Comparison of ENCODE assay signal across 37 cellular contexts in genomic region chr17:70581459-70581858, GRCh38.
"Had no signal": no experiment of that assay in that cellular context is flagged by ENCODE, and none has a peak within 500 bp of the region (broad histone marks: within the 10 kb centered on the region; RNA-seq: fewer than 3 reads in every experiment).

No MANE protein-coding gene starts in this region.

- H3K4me3 ChIP-seq: ascending aorta, cardiac muscle cell, colonic mucosa had no signal

- H3K36me3 ChIP-seq: ascending aorta, cardiac muscle cell, colonic mucosa had no signal

- H3K9me3 ChIP-seq: ascending aorta, colonic mucosa had no signal

- DNase-seq: activated CD4-positive, alpha-beta memory T cell treated with anti-CD3 and anti-CD28 coated beads, Interleukin-2, amount 10 ng/mL, durations not matched to agents 7 days and 5 days; activated CD4-positive, alpha-beta T cell treated with anti-CD3 and anti-CD28 coated beads for 1 hour; activated CD4-positive, alpha-beta T cell treated with anti-CD3 and anti-CD28 coated beads for 36 hours; activated CD4-positive, alpha-beta T cell treated with anti-CD3 and anti-CD28 coated beads for 48 hours; activated CD4-positive, alpha-beta T cell treated with anti-CD3 and anti-CD28 coated beads, Interleukin-2, amount 10 ng/mL, durations not matched to agents 7 days and 5 days; activated CD4-positive, alpha-beta T cell treated with anti-CD3 and anti-CD28 coated beads, Interleukin-2, amount 50 U/mL, for 48 hours; activated CD4-positive, CD25-positive, alpha-beta regulatory T cell; activated CD8-positive, alpha-beta memory T cell treated with anti-CD3 and anti-CD28 coated beads for 24 hours; activated CD8-positive, alpha-beta memory T cell treated with anti-CD3 and anti-CD28 coated beads, Interleukin-2, amount 10 ng/mL, durations not matched to agents 7 days and 5 days; activated CD8-positive, alpha-beta memory T cell treated with anti-CD3 and anti-CD28 coated beads, Interleukin-2, amount 50 U/mL, for 48 hours; activated CD8-positive, alpha-beta T cell treated with anti-CD3 and anti-CD28 coated beads, Interleukin-2, amount 10 ng/mL, durations not matched to agents 7 days and 5 days; activated gamma-delta T cell; activated naive CD4-positive, alpha-beta T cell treated with anti-CD3 and anti-CD28 coated beads, Interleukin-2, amount 10 ng/mL, durations not matched to agents 7 days and 5 days; activated naive CD4-positive, alpha-beta T cell treated with Interleukin-2 at 50 U/mL for 16 hours; activated naive CD8-positive, alpha-beta T cell treated with anti-CD3 and anti-CD28 coated beads, Interleukin-2, amount 10 ng/mL, durations not matched to agents 7 days and 5 days; activated naive CD8-positive, alpha-beta T cell treated with anti-CD3 and anti-CD28 coated beads, Interleukin-2, amount 50 U/mL, for 24 hours; activated T-cell treated with anti-CD3 and anti-CD28 coated beads, Interleukin-2, amount 50 U/mL, for 24 hours; activated T-cell treated with anti-CD3 and anti-CD28 coated beads, Interleukin-2, amount 50 U/mL, for 72 hours; amygdala; anterior cingulate cortex; caudate nucleus; cerebellar nuclear complex; colonic mucosa; T-helper 2 cell; T-helper 9 cell had no signal

- H3K27ac Mint-ChIP-seq: activated CD4-positive, alpha-beta memory T cell treated with anti-CD3 and anti-CD28 coated beads, Interleukin-2, amount 10 ng/mL, durations not matched to agents 7 days and 5 days; activated CD4-positive, alpha-beta T cell treated with anti-CD3 and anti-CD28 coated beads for 36 hours; activated CD4-positive, alpha-beta T cell treated with anti-CD3 and anti-CD28 coated beads, Interleukin-2, amount 10 ng/mL, durations not matched to agents 7 days and 5 days; activated CD8-positive, alpha-beta memory T cell treated with anti-CD3 and anti-CD28 coated beads, Interleukin-2, amount 10 ng/mL, durations not matched to agents 7 days and 5 days; activated CD8-positive, alpha-beta T cell treated with anti-CD3 and anti-CD28 coated beads, Interleukin-2, amount 10 ng/mL, durations not matched to agents 7 days and 5 days; activated naive CD4-positive, alpha-beta T cell treated with anti-CD3 and anti-CD28 coated beads, Interleukin-2, amount 10 ng/mL, durations not matched to agents 7 days and 5 days; activated naive CD4-positive, alpha-beta T cell treated with anti-CD3 and anti-CD28 coated beads, Interleukin-2, amount 50 U/mL, for 24 hours; activated naive CD8-positive, alpha-beta T cell; activated naive CD8-positive, alpha-beta T cell treated with anti-CD3 and anti-CD28 coated beads, Interleukin-2, amount 10 ng/mL, durations not matched to agents 7 days and 5 days; activated naive CD8-positive, alpha-beta T cell treated with anti-CD3 and anti-CD28 coated beads, Interleukin-2, amount 50 U/mL, for 24 hours; activated T-cell treated with anti-CD3 and anti-CD28 coated beads, Interleukin-2, amount 50 U/mL, for 24 hours; activated T-cell treated with anti-CD3 and anti-CD28 coated beads, Interleukin-2, amount 50 U/mL, for 72 hours; activated T-helper 1 cell treated with anti-CD3 and anti-CD28 coated beads, Interleukin-12 subunit alpha, Interleukin-12 subunit beta, Interleukin-2, Interleukin-4 antibody, amounts not matched to agents 30 ng/mL and 10 ng/mL and 1 ng/mL, durations not matched to agents 14 hours and 24 hours and 36 hours; activated T-helper 17 cell treated with anti-CD3 and anti-CD28 coated beads, Interleukin-2, amount 50 U/mL, for 72 hours; brain; T-helper 1 cell treated with Interleukin-12 subunit alpha and Interleukin-12 subunit beta and Interleukin-4 antibody, amounts not matched to agents 30 μg/mL and 1 μg/mL, for 36 hours; T-helper 2 cell treated with Interferon-gamma antibody and Interleukin-4, amounts not matched to agents 5 μg/mL and 100 μg/mL, for 36 hours had no signal

- H3K27ac ChIP-seq: ascending aorta, cardiac muscle cell, colonic mucosa, VCaP had no signal

- H3K4me1 ChIP-seq: ascending aorta, colonic mucosa had no signal

- ATAC-seq: activated CD4-positive, alpha-beta T cell treated with anti-CD3 and anti-CD28 coated beads for 36 hours; activated CD4-positive, CD25-positive, alpha-beta regulatory T cell treated with anti-CD3 and anti-CD28 coated beads, Interleukin-2, amount 50 U/mL, for 24 hours; activated CD8-positive, alpha-beta memory T cell treated with anti-CD3 and anti-CD28 coated beads, Interleukin-2, amount 10 ng/mL, durations not matched to agents 7 days and 5 days; activated CD8-positive, alpha-beta T cell treated with anti-CD3 and anti-CD28 coated beads, Interleukin-2, amount 10 ng/mL, durations not matched to agents 7 days and 5 days; activated naive CD8-positive, alpha-beta T cell treated with anti-CD3 and anti-CD28 coated beads, Interleukin-2, amount 50 U/mL, for 24 hours; activated T-cell treated with anti-CD3 and anti-CD28 coated beads, Interleukin-2, amount 50 U/mL, for 72 hours; activated T-helper 17 cell treated with anti-CD3 and anti-CD28 coated beads, Interleukin-2, amount 50 U/mL, for 72 hours had no signal

- H3K4me1 Mint-ChIP-seq: activated CD4-positive, alpha-beta memory T cell treated with anti-CD3 and anti-CD28 coated beads, Interleukin-2, amount 10 ng/mL, durations not matched to agents 7 days and 5 days; activated CD4-positive, alpha-beta T cell treated with anti-CD3 and anti-CD28 coated beads for 36 hours; activated CD4-positive, alpha-beta T cell treated with anti-CD3 and anti-CD28 coated beads, Interleukin-2, amount 10 ng/mL, durations not matched to agents 7 days and 5 days; activated CD8-positive, alpha-beta memory T cell treated with anti-CD3 and anti-CD28 coated beads, Interleukin-2, amount 10 ng/mL, durations not matched to agents 7 days and 5 days; activated naive CD4-positive, alpha-beta T cell treated with anti-CD3 and anti-CD28 coated beads, Interleukin-2, amount 10 ng/mL, durations not matched to agents 7 days and 5 days; activated naive CD4-positive, alpha-beta T cell treated with anti-CD3 and anti-CD28 coated beads, Interleukin-2, amount 50 U/mL, for 24 hours; activated naive CD8-positive, alpha-beta T cell treated with anti-CD3 and anti-CD28 coated beads, Interleukin-2, amount 10 ng/mL, durations not matched to agents 7 days and 5 days; activated naive CD8-positive, alpha-beta T cell treated with anti-CD3 and anti-CD28 coated beads, Interleukin-2, amount 50 U/mL, for 24 hours; activated T-helper 17 cell treated with anti-CD3 and anti-CD28 coated beads, Interleukin-2, amount 50 U/mL, for 72 hours; brain; central memory CD8-positive, alpha-beta T cell had no signal

- H3K27me3 Mint-ChIP-seq: activated CD4-positive, alpha-beta memory T cell treated with anti-CD3 and anti-CD28 coated beads, Interleukin-2, amount 10 ng/mL, durations not matched to agents 7 days and 5 days; activated CD4-positive, alpha-beta T cell treated with anti-CD3 and anti-CD28 coated beads for 36 hours; activated CD4-positive, alpha-beta T cell treated with anti-CD3 and anti-CD28 coated beads, Interleukin-2, amount 10 ng/mL, durations not matched to agents 7 days and 5 days; activated CD8-positive, alpha-beta memory T cell treated with anti-CD3 and anti-CD28 coated beads, Interleukin-2, amount 10 ng/mL, durations not matched to agents 7 days and 5 days; activated naive CD4-positive, alpha-beta T cell treated with anti-CD3 and anti-CD28 coated beads, Interleukin-2, amount 10 ng/mL, durations not matched to agents 7 days and 5 days; activated naive CD4-positive, alpha-beta T cell treated with anti-CD3 and anti-CD28 coated beads, Interleukin-2, amount 50 U/mL, for 24 hours; activated naive CD8-positive, alpha-beta T cell; activated naive CD8-positive, alpha-beta T cell treated with anti-CD3 and anti-CD28 coated beads, Interleukin-2, amount 10 ng/mL, durations not matched to agents 7 days and 5 days; activated T-cell treated with anti-CD3 and anti-CD28 coated beads, Interleukin-2, amount 50 U/mL, for 24 hours; central memory CD8-positive, alpha-beta T cell had no signal

- H3K4me3 Mint-ChIP-seq: activated CD4-positive, alpha-beta memory T cell treated with anti-CD3 and anti-CD28 coated beads, Interleukin-2, amount 10 ng/mL, durations not matched to agents 7 days and 5 days; activated CD4-positive, alpha-beta T cell treated with anti-CD3 and anti-CD28 coated beads for 36 hours; activated CD4-positive, alpha-beta T cell treated with anti-CD3 and anti-CD28 coated beads, Interleukin-2, amount 10 ng/mL, durations not matched to agents 7 days and 5 days; activated CD8-positive, alpha-beta memory T cell treated with anti-CD3 and anti-CD28 coated beads, Interleukin-2, amount 10 ng/mL, durations not matched to agents 7 days and 5 days; activated CD8-positive, alpha-beta T cell treated with anti-CD3 and anti-CD28 coated beads, Interleukin-2, amount 10 ng/mL, durations not matched to agents 7 days and 5 days; activated naive CD4-positive, alpha-beta T cell treated with anti-CD3 and anti-CD28 coated beads, Interleukin-2, amount 10 ng/mL, durations not matched to agents 7 days and 5 days; activated naive CD4-positive, alpha-beta T cell treated with anti-CD3 and anti-CD28 coated beads, Interleukin-2, amount 50 U/mL, for 24 hours; activated naive CD8-positive, alpha-beta T cell; activated naive CD8-positive, alpha-beta T cell treated with anti-CD3 and anti-CD28 coated beads, Interleukin-2, amount 10 ng/mL, durations not matched to agents 7 days and 5 days; activated naive CD8-positive, alpha-beta T cell treated with anti-CD3 and anti-CD28 coated beads, Interleukin-2, amount 50 U/mL, for 24 hours; activated T-cell treated with anti-CD3 and anti-CD28 coated beads, Interleukin-2, amount 50 U/mL, for 24 hours; activated T-cell treated with anti-CD3 and anti-CD28 coated beads, Interleukin-2, amount 50 U/mL, for 72 hours; activated T-helper 1 cell treated with anti-CD3 and anti-CD28 coated beads, Interleukin-12 subunit alpha, Interleukin-12 subunit beta, Interleukin-2, Interleukin-4 antibody, amounts not matched to agents 30 ng/mL and 10 ng/mL and 1 ng/mL, durations not matched to agents 14 hours and 24 hours and 36 hours; activated T-helper 17 cell treated with anti-CD3 and anti-CD28 coated beads, Interleukin-2, amount 50 U/mL, for 72 hours; brain; central memory CD8-positive, alpha-beta T cell; T-helper 1 cell treated with Interleukin-12 subunit alpha and Interleukin-12 subunit beta and Interleukin-4 antibody, amounts not matched to agents 30 μg/mL and 1 μg/mL, for 36 hours; T-helper 2 cell treated with Interferon-gamma antibody and Interleukin-4, amounts not matched to agents 5 μg/mL and 100 μg/mL, for 36 hours had no signal

- H3K9me3 Mint-ChIP-seq: activated CD4-positive, alpha-beta memory T cell treated with anti-CD3 and anti-CD28 coated beads, Interleukin-2, amount 10 ng/mL, durations not matched to agents 7 days and 5 days; activated CD4-positive, alpha-beta T cell treated with anti-CD3 and anti-CD28 coated beads, Interleukin-2, amount 10 ng/mL, durations not matched to agents 7 days and 5 days; activated naive CD4-positive, alpha-beta T cell treated with anti-CD3 and anti-CD28 coated beads, Interleukin-2, amount 50 U/mL, for 24 hours; activated T-cell treated with anti-CD3 and anti-CD28 coated beads, Interleukin-2, amount 50 U/mL, for 24 hours; activated T-helper 1 cell treated with anti-CD3 and anti-CD28 coated beads, Interleukin-12 subunit alpha, Interleukin-12 subunit beta, Interleukin-2, Interleukin-4 antibody, amounts not matched to agents 30 ng/mL and 10 ng/mL and 1 ng/mL, durations not matched to agents 14 hours and 24 hours and 36 hours; T-helper 2 cell treated with Interferon-gamma antibody and Interleukin-4, amounts not matched to agents 5 μg/mL and 100 μg/mL, for 36 hours had no signal

- H3K27me3 ChIP-seq: ascending aorta, cardiac muscle cell, colonic mucosa had no signal

- H3K36me3 Mint-ChIP-seq: activated CD8-positive, alpha-beta memory T cell treated with anti-CD3 and anti-CD28 coated beads, Interleukin-2, amount 10 ng/mL, durations not matched to agents 7 days and 5 days; activated naive CD4-positive, alpha-beta T cell treated with anti-CD3 and anti-CD28 coated beads, Interleukin-2, amount 10 ng/mL, durations not matched to agents 7 days and 5 days; activated naive CD4-positive, alpha-beta T cell treated with anti-CD3 and anti-CD28 coated beads, Interleukin-2, amount 50 U/mL, for 24 hours; activated naive CD8-positive, alpha-beta T cell; activated naive CD8-positive, alpha-beta T cell treated with anti-CD3 and anti-CD28 coated beads, Interleukin-2, amount 10 ng/mL, durations not matched to agents 7 days and 5 days; brain had no signal
